In the genomic region with DNA sequence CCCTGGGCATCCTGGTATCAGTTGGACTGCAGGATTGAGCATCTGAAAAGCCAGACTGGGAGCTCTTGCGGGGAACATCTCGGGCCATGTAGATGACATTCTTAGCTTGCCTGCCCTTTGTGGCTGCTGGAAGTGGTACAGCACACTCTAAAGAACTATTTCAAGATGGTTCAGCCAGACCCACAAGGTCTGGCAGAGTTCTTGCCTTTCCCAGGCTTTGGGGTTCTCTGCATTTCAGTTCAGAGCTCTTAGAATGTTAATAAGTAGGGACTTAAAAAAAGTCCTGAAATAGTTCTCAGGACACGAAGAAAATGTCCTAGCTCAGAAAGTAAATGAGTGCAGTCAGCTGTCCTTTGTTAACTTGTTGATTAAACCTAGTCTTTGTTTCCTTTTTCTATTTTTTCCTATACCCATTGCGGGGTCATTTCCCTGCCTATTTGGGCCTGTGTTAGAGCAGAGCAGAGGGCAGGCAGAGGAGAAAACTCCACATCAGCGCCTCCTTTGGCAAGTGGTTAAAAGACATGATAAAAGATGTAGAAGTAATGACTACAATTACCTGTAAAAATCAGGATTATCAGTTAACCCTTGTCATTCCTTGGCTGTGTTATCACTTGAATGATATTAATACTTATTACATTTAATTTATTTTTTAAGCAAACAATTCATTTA, we compare ENCODE assay signal across 12 cellular contexts.
DNase-seq lines count a peak whose midpoint lies in the region; ATAC-seq, FAIRE-seq and TF ChIP-seq lines count a peak whose summit lies in the region.
"Had no signal": no experiment of that assay in that cellular context is flagged by ENCODE, and none has a peak within 500 bp of the region (broad histone marks: within the 10 kb centered on the region; RNA-seq: fewer than 3 reads in every experiment).

No MANE protein-coding gene starts in this region.

- H3K79me2 ChIP-seq in K562 (ENCODE audit: control insufficient read depth, insufficient read depth, low read length): no peaks in the 10 kb centered on the region

- TF ChIP-seq POLR2A in K562 (conservative IDR thresholded peaks at IDR 0.05): no peak

- FAIRE-seq in K562 (lab: Jason Lieb, UNC): no peak
- FAIRE-seq: G401.6 had no signal

- H3K27me3 ChIP-seq in BE2C: no peaks in the 10 kb centered on the region
- peaks cover 9 to 40% of the 10 kb centered on the region in 2 experiments; a peak in 4 of 5 replicates for H3K27me3 ChIP-seq in K562 (ENCODE audit: control insufficient read depth in 2 of 2, insufficient read depth in 2 of 2, low read length in 2 of 2)
- no peaks in the 10 kb centered on the region for H3K27me3 ChIP-seq in liver (ENCODE audit: control insufficient read depth in 4 of 4, insufficient read depth in 4 of 4, low read length in 3 of 4)
- H3K27me3 ChIP-seq: sigmoid colon had no signal

- intact Hi-C loops in K562 (cut with micrococcal nuclease): no loop called here

- H3K9ac ChIP-seq in K562 (ENCODE audit: insufficient read depth in 1 of 2, low read depth in 2 of 2, low read length in 2 of 2) (no peak overlapping the region), liver (ENCODE audit: low read depth in 1 of 2, low read length in 2 of 2) (no peak overlapping the region)

- TF ChIP-seq RAD21 in K562 (CRISPR knock-in tag; conservative IDR thresholded peaks at IDR 0.05 in 1 of 2, IDR thresholded peaks at IDR 0.05 in 1 of 2): peak in 1 of 2 experiments; percentile 20; a peak in 1 of 4 replicates
- peak in 1 of 2 donors; percentile 60 for TF ChIP-seq RAD21 in liver (IDR thresholded peaks at IDR 0.05)

- H3K36me3 ChIP-seq in BE2C: no peaks in the 10 kb centered on the region
- H3K36me3 ChIP-seq in K562 (ENCODE audit: control insufficient read depth, insufficient read depth, low read length): no peaks in the 10 kb centered on the region
- H3K36me3 ChIP-seq in liver (ENCODE audit: control insufficient read depth in 4 of 4, insufficient read depth in 3 of 4, low read depth in 1 of 4, low read length in 3 of 4): no peaks in the 10 kb centered on the region
- H3K36me3 ChIP-seq: sigmoid colon had no signal

- in situ Hi-C loops in K562 (cut with MboI): no loop called here

- no TSS peak for BruUV-seq in K562 (replicated peaks; lab: Mats Ljungman, UMichigan)

- POLR2A ChIA-PET in K562 (lab: Yijun Ruan, JAX): interaction anchor here (1.0 kb wide), 1 partner anchor 410 kb away, joined by 3 read pairs; no protein-coding TSS in a partner anchor

- DNase-seq in BE2C (no peak), HT-29 (ENCODE audit: low spot score) (peak; percentile 40), K562 (ENCODE audit: extremely low read depth in 1 of 4, low spot score in 3 of 4) (peak; percentile 15 to 21 (median 18)), inferior parietal cortex (ENCODE audit: extremely low spot score) (no peak), NK-92 (lab: John Stamatoyannopoulos, UW; ENCODE audit: unreplicated experiment) (no peak), RKO (ENCODE audit: low spot score) (no peak), GF-D8 (lab: John Stamatoyannopoulos, UW) (no peak)
- DNase-seq: kidney glomerular epithelial cell, sigmoid colon had no signal

- H4K20me1 ChIP-seq in K562 (replicated peaks; ENCODE audit: control insufficient read depth, insufficient read depth, low read length): no peaks in the 10 kb centered on the region

- H3K27ac ChIP-seq in K562 (ENCODE audit: extremely low read depth, low read depth, low read length) (no peak overlapping the region), liver (ENCODE audit: low read depth in 1 of 2, low read length in 2 of 2) (no peak overlapping the region)
- H3K27ac ChIP-seq: SK-N-MC had no signal

- TF ChIP-seq CTCF in BE2C (IDR thresholded peaks at IDR 0.05; ENCODE audit: low read depth, low read length) (peak; percentile 43; the same call in 1 of the 2 replicates), K562 (IDR thresholded peaks at IDR 0.05 in 2 of 3, conservative IDR thresholded peaks at IDR 0.05 in 1 of 3; ENCODE audit: insufficient read depth in 2 of 3, low read depth in 1 of 3, low read length in 3 of 3) (peak; percentile 26 to 47 (median 43); a peak in 5 of 6 replicates), liver (IDR thresholded peaks at IDR 0.05; ENCODE audit: low read depth, low read length, missing input control) (peak; percentile 7)

- WGBS in K562 (ENCODE audit: insufficient coverage, low coverage, missing lambda C conversion rate): 4% methylated on average over 5 of the region's 5 CpGs
- 83% methylated on average over 5 of the region's 5 CpGs for WGBS in liver

- no peak overlapping the region for H2AFZ ChIP-seq in K562 (ENCODE audit: low read depth, low read length)

- peak; percentile 78 for ATAC-seq in K562

- H3K4me2 ChIP-seq in K562 (ENCODE audit: insufficient read depth, low read length): no peak overlapping the region

- H3K4me1 ChIP-seq in BE2C (no peaks in the 10 kb centered on the region), K562 (replicated peaks in 1 of 2; ENCODE audit: control insufficient read depth in 2 of 2, insufficient read depth in 2 of 2, low read length in 2 of 2) (peaks cover 0 to 12% of the 10 kb centered on the region in 2 experiments; a peak in 2 of 5 replicates), liver (ENCODE audit: control insufficient read depth in 4 of 4, insufficient read depth in 4 of 4, low read length in 3 of 4) (peaks cover 0 to 16% (median 8%) of the 10 kb centered on the region in 4 donors)

- TF ChIP-seq EP300 in K562 (IDR thresholded peaks at IDR 0.05; ENCODE audit: low read length): no peak

- H3K9me1 ChIP-seq in K562 (ENCODE audit: control insufficient read depth, insufficient read depth, low read length): no peaks in the 10 kb centered on the region

- CTCF ChIA-PET in K562 (lab: Yijun Ruan, JAX; ENCODE audit: low intra/inter-chr PET ratio): no interaction called here

- no peak overlapping the region for H3K4me3 ChIP-seq in BE2C (ENCODE audit: low read depth, low read length)
- no peak overlapping the region for H3K4me3 ChIP-seq in K562
- no peak overlapping the region for H3K4me3 ChIP-seq in liver (ENCODE audit: low read depth in 1 of 3, low read length in 3 of 3)
- H3K4me3 ChIP-seq: sigmoid colon, SK-N-MC had no signal

- no peaks in the 10 kb centered on the region for H3K9me3 ChIP-seq in BE2C
- H3K9me3 ChIP-seq in K562 (replicated peaks; ENCODE audit: control insufficient read depth, insufficient read depth, low read depth, low read length): no peaks in the 10 kb centered on the region
- no peaks in the 10 kb centered on the region for H3K9me3 ChIP-seq in liver (ENCODE audit: control insufficient read depth in 4 of 4, low read length in 3 of 4)
- H3K9me3 ChIP-seq: sigmoid colon had no signal

TF ChIP-seq in K562, 482 proteins besides CTCF, POLR2A, EP300 and RAD21 (continues in another document):
- TF ChIP-seq MED1 (CRISPR knock-in tag; IDR thresholded peaks at IDR 0.05; ENCODE audit: borderline replicate concordance) (no peak), ZNF263 (CRISPR knock-in tag; IDR thresholded peaks at IDR 0.05; ENCODE audit: borderline replicate concordance) (no peak), MYBL2 (IDR thresholded peaks at IDR 0.05; ENCODE audit: low read depth) (no peak), MYBL2 (CRISPR knock-in tag; IDR thresholded peaks at IDR 0.05; ENCODE audit: borderline replicate concordance) (no peak)
- TF ChIP-seq, protein P1, sequence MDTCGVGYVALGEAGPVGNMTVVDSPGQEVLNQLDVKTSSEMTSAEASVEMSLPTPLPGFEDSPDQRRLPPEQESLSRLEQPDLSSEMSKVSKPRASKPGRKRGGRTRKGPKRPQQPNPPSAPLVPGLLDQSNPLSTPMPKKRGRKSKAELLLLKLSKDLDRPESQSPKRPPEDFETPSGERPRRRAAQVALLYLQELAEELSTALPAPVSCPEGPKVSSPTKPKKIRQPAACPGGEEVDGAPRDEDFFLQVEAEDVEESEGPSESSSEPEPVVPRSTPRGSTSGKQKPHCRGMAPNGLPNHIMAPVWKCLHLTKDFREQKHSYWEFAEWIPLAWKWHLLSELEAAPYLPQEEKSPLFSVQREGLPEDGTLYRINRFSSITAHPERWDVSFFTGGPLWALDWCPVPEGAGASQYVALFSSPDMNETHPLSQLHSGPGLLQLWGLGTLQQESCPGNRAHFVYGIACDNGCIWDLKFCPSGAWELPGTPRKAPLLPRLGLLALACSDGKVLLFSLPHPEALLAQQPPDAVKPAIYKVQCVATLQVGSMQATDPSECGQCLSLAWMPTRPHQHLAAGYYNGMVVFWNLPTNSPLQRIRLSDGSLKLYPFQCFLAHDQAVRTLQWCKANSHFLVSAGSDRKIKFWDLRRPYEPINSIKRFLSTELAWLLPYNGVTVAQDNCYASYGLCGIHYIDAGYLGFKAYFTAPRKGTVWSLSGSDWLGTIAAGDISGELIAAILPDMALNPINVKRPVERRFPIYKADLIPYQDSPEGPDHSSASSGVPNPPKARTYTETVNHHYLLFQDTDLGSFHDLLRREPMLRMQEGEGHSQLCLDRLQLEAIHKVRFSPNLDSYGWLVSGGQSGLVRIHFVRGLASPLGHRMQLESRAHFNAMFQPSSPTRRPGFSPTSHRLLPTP (IDR thresholded peaks at IDR 0.05; ENCODE audit: borderline replicate concordance, extremely low read depth, insufficient read length): no peak

TF ChIP-seq in liver, 16 proteins besides CTCF, POLR2A, EP300 and RAD21 (continues in another document):
- TF ChIP-seq FOXA2 (IDR thresholded peaks at IDR 0.05): no peak
- TF ChIP-seq, protein P2, sequence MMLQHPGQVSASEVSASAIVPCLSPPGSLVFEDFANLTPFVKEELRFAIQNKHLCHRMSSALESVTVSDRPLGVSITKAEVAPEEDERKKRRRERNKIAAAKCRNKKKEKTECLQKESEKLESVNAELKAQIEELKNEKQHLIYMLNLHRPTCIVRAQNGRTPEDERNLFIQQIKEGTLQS (IDR thresholded peaks at IDR 0.05): no peak
- no peak for TF ChIP-seq EGR1 (IDR thresholded peaks at IDR 0.05; ENCODE audit: low read depth in 2 of 2)
- TF ChIP-seq GABPA (IDR thresholded peaks at IDR 0.05 in 1 of 2, conservative IDR thresholded peaks at IDR 0.05 in 1 of 2): no peak
- TF ChIP-seq HNF4G (IDR thresholded peaks at IDR 0.05): no peak
- TF ChIP-seq FOXA1 (IDR thresholded peaks at IDR 0.05): no peak
- TF ChIP-seq SP1 (IDR thresholded peaks at IDR 0.05): no peak
- TF ChIP-seq TAF1 (conservative IDR thresholded peaks at IDR 0.05): no peak
- TF ChIP-seq RXRA (IDR thresholded peaks at IDR 0.05): no peak
- TF ChIP-seq JUND (IDR thresholded peaks at IDR 0.05): no peak

Comparison
In these comparisons a context has a peak if more than half of its experiments do, and no peak if none do; other contexts are left out.
1. DNase-seq: peak in HT-29 (single experiment) and K562 (4 of 4); none in BE2C (single experiment), inferior parietal cortex (single experiment), NK-92 (single experiment), RKO (single experiment) and GF-D8 (single experiment).
2. Peak in every context shown above with its lines, with median percentiles within 50 percentile points of each other: CTCF ChIP-seq.